ENCODE assay signal across 9 cellular contexts in genomic region chr4:105666693-105667092, GRCh38. TPM values are rescaled to one million over a fixed set of nuclear protein-coding genes. Genes with fewer than 3 reads are reported as not detected.
DNase-seq lines count a peak whose midpoint lies in the region; ATAC-seq and TF ChIP-seq lines count a peak whose summit lies in the region.
"Had no signal": no experiment of that assay in that cellular context is flagged by ENCODE, and none has a peak within 500 bp of the region (broad histone marks: within the 10 kb centered on the region; RNA-seq: fewer than 3 reads in every experiment).

No MANE protein-coding gene starts in this region.

- DNase-seq in NCI-H2171 treated with DMSO at 0.1 percent for 48 hours (lab: John Stamatoyannopoulos, UW) (peak; percentile 1), NCI-H2171 (lab: John Stamatoyannopoulos, UW) (no peak), NCI-H2196 (lab: John Stamatoyannopoulos, UW; ENCODE audit: unreplicated experiment) (peak; percentile 2), epithelial cell of esophagus (ENCODE audit: low read depth) (peak; percentile 66), immature natural killer cell (no peak)
- DNase-seq in stimulated activated CD4-positive, alpha-beta T cell treated with anti-CD3 and anti-CD28 coated beads, Interleukin-2, amount 100 ng/mL, for 48 hours: no peak

- H3K4me3 ChIP-seq in epithelial cell of esophagus (ENCODE audit: low read length): no peak overlapping the region

- no peaks in the 10 kb centered on the region for H3K4me1 Mint-ChIP-seq in stimulated activated memory B cell treated with anti-CD40 and anti-IgM and Interleukin-4, amounts not matched to agents 10 μg/mL and 1 μg/mL and 100 μg/mL, for 72 hours
- no peaks in the 10 kb centered on the region for H3K4me1 Mint-ChIP-seq in immature natural killer cell

- H3K36me3 Mint-ChIP-seq in stimulated activated memory B cell treated with anti-CD40 and anti-IgM and Interleukin-4, amounts not matched to agents 10 μg/mL and 1 μg/mL and 100 μg/mL, for 72 hours: no peaks in the 10 kb centered on the region
- H3K36me3 Mint-ChIP-seq in immature natural killer cell: no peaks in the 10 kb centered on the region
- H3K36me3 Mint-ChIP-seq: memory B cell had no signal

- no peak overlapping the region for H3K27ac Mint-ChIP-seq in stimulated activated memory B cell treated with anti-CD40 and anti-IgM and Interleukin-4, amounts not matched to agents 10 μg/mL and 1 μg/mL and 100 μg/mL, for 72 hours
- H3K27ac Mint-ChIP-seq in immature natural killer cell: no peak overlapping the region
- H3K27ac Mint-ChIP-seq: memory B cell had no signal

- peaks cover 10% of the 10 kb centered on the region for H3K27me3 Mint-ChIP-seq in stimulated activated memory B cell treated with anti-CD40 and anti-IgM and Interleukin-4, amounts not matched to agents 10 μg/mL and 1 μg/mL and 100 μg/mL, for 72 hours
- H3K27me3 Mint-ChIP-seq in immature natural killer cell (ENCODE audit: low read depth in 3 of 3): peaks cover 0 to 7% (median 3%) of the 10 kb centered on the region in 3 donors
- H3K27me3 Mint-ChIP-seq: memory B cell had no signal

- no peaks in the 10 kb centered on the region for H3K9me3 Mint-ChIP-seq in stimulated activated memory B cell treated with anti-CD40 and anti-IgM and Interleukin-4, amounts not matched to agents 10 μg/mL and 1 μg/mL and 100 μg/mL, for 72 hours
- no peaks in the 10 kb centered on the region for H3K9me3 Mint-ChIP-seq in immature natural killer cell
- H3K9me3 Mint-ChIP-seq: memory B cell had no signal

- H3K4me3 Mint-ChIP-seq in stimulated activated memory B cell treated with anti-CD40 and anti-IgM and Interleukin-4, amounts not matched to agents 10 μg/mL and 1 μg/mL and 100 μg/mL, for 72 hours: no peak overlapping the region
- H3K4me3 Mint-ChIP-seq in immature natural killer cell: no peak overlapping the region
- H3K4me3 Mint-ChIP-seq: memory B cell had no signal

- ATAC-seq in stimulated activated memory B cell treated with anti-CD40 and anti-IgM and Interleukin-4, amounts not matched to agents 10 μg/mL and 1 μg/mL and 100 μg/mL, for 72 hours: peak; percentile 39
- ATAC-seq in GM19328 (IDR thresholded peaks at IDR 0.05; ENCODE audit: unreplicated experiment): no peak

- peak; percentile 50 for TF ChIP-seq CTCF in epithelial cell of esophagus (IDR thresholded peaks at IDR 0.05; ENCODE audit: insufficient read depth, low read depth, low read length, missing control alignments)

RNA-seq across cellular contexts. Expression of gene INTS12, which starts 41.8 kb away (rescaled TPM):
- polyA plus RNA-seq in immature natural killer cell: 10 to 100 TPM; 17.2 to 30.6 (median 21.5) TPM

RNA-seq across cellular contexts. Expression of gene GSTCD, which starts 41.9 kb away (rescaled TPM):
- 1 to 10 TPM; 1.8 to 2.1 (median 2.0) TPM for polyA plus RNA-seq in immature natural killer cell

Comparison
In these comparisons a context has a peak if more than half of its experiments do, and no peak if none do; other contexts are left out.
1. DNase-seq: peak in NCI-H2171 treated with DMSO at 0.1 percent for 48 hours (single experiment), NCI-H2196 (single experiment) and epithelial cell of esophagus (single experiment); none in NCI-H2171 (single experiment), immature natural killer cell (0 of 3) and stimulated activated CD4-positive, alpha-beta T cell treated with anti-CD3 and anti-CD28 coated beads, Interleukin-2, amount 100 ng/mL, for 48 hours (0 of 2).